Comparison of ENCODE assay signal across 1 cellular context in genomic region chr15:31373970-31374369, GRCh38.
TF ChIP-seq lines count a peak whose summit lies in the region.

No MANE protein-coding gene starts in this region.

TF ChIP-seq in IMR-90, 13 proteins besides CTCF, POLR2A, EP300 and RAD21:
- TF ChIP-seq ELK1 (IDR thresholded peaks at IDR 0.05; ENCODE audit: borderline replicate concordance, low read depth, low read length): no peak
- no peak for TF ChIP-seq NFE2L2 (IDR thresholded peaks at IDR 0.05; ENCODE audit: low read depth, low read length)
- no peak for TF ChIP-seq FOS (IDR thresholded peaks at IDR 0.05; ENCODE audit: low read depth, low read length)
- TF ChIP-seq CHD1 (IDR thresholded peaks at IDR 0.05; ENCODE audit: low read depth, low read length): no peak
- no peak for TF ChIP-seq BHLHE40 (IDR thresholded peaks at IDR 0.05; ENCODE audit: low read depth, low read length)
- TF ChIP-seq RFX5 (IDR thresholded peaks at IDR 0.05; ENCODE audit: low read depth, low read length): no peak
- no peak for TF ChIP-seq USF2 (IDR thresholded peaks at IDR 0.05; ENCODE audit: low read depth, low read length)
- no peak for TF ChIP-seq MAFK (IDR thresholded peaks at IDR 0.05; ENCODE audit: low read depth, low read length)
